Comparison of ENCODE assay signal across 8 cellular contexts in the genomic region with DNA sequence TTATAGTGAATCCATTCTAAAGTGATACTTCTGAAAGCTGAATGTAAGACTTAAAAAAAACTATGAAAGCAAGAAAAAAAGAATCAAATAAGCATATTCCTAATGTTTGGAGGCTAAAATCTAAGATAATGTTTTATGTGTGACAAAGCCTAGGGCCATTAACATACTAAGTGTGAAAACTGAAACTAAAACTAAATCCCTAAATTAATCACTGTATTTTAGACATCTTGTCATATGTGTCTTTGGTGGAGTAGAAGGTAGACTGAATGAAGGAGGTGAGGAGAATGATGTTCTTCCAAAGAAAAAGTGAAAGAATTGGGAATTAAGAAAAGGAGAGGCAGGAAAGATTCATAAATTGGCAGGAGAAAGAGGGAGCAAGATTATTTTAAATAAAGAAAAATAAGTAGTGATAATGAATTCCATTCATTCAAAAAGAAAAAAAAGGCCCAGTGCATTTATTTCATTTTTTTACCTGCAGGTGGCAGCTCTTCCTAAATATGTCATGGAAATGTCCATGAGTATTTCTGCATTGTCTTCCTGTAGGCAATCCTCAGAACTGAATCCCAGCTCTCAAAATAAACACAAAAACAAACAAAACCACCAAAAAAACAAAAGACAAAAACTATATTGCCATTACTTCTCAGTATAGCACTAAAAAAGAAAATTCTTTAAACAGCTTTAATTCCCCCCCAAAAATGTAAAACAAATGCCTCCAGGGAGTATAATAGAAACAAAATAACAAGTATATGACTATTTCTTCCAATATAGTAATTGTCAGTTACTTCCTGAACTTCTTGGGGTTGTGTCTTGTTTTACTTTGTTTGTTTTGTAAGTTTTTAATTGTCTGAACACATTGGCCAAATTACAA. TPM values are rescaled to one million over a fixed set of nuclear protein-coding genes. Genes with fewer than 3 reads are reported as not detected.
DNase-seq lines count a peak whose midpoint lies in the region; ATAC-seq and TF ChIP-seq lines count a peak whose summit lies in the region.

No MANE protein-coding gene starts in this region.

- TF ChIP-seq POLR2A in GM18505 (IDR thresholded peaks at IDR 0.05; ENCODE audit: borderline replicate concordance, extremely low read depth, insufficient read depth, insufficient read length): no peak

- no peaks in the 10 kb centered on the region for H3K9me3 Mint-ChIP-seq in Calu3 (ENCODE audit: low read depth, unreplicated experiment)

- H3K4me3 ChIP-seq in fibroblast of villous mesenchyme (ENCODE audit: low read depth, low read length): no peak overlapping the region
- no peak overlapping the region for H3K4me3 ChIP-seq in upper lobe of right lung

- CTCF ChIA-PET in Calu3 (lab: Charles Lee) (interaction anchor here (0.6 to 1.0 kb wide), 2 partner anchors 106 to 115 kb away, joined by 4 read pairs; no protein-coding TSS in a partner anchor), RWPE1 (lab: Yijun Ruan, JAX) (interaction anchor here (0.6 to 1.5 kb wide), 9 partner anchors 18 to 1588 kb away, joined by 3 to 7 read pairs (median 3); no protein-coding TSS in a partner anchor)

- TF ChIP-seq CTCF in Calu3 (IDR thresholded peaks at IDR 0.05; ENCODE audit: unreplicated experiment) (peak; percentile 21), RWPE1 (conservative IDR thresholded peaks at IDR 0.05; ENCODE audit: low read depth) (peak; percentile 72), fibroblast of villous mesenchyme (IDR thresholded peaks at IDR 0.05; ENCODE audit: insufficient read depth, low read depth, low read length) (peak; percentile 38), upper lobe of right lung (IDR thresholded peaks at IDR 0.05) (peak; percentile 52)

- no peaks in the 10 kb centered on the region for H3K4me1 ChIP-seq in upper lobe of right lung

- ATAC-seq in upper lobe of right lung: no peak
- no peak for ATAC-seq in GM18505 (IDR thresholded peaks at IDR 0.05; ENCODE audit: unreplicated experiment)
- ATAC-seq in HG03342 (IDR thresholded peaks at IDR 0.05; ENCODE audit: unreplicated experiment): no peak

- no peaks in the 10 kb centered on the region for H3K36me3 Mint-ChIP-seq in Calu3 (ENCODE audit: insufficient read depth, unreplicated experiment)

- H3K27me3 ChIP-seq in upper lobe of right lung: no peaks in the 10 kb centered on the region

- DNase-seq in Calu3 (no peak), HCEC 1CT (peak; percentile 43), RWPE1 (ENCODE audit: low spot score) (peak; percentile 46), fibroblast of villous mesenchyme (ENCODE audit: low read depth) (peak; percentile 38), upper lobe of right lung (no peak), retina (no peak)

- BruUV-seq in Calu3 (replicated peaks; lab: Mats Ljungman, UMichigan): no TSS peak

- H3K36me3 ChIP-seq in upper lobe of right lung: no peaks in the 10 kb centered on the region

- H3K27ac ChIP-seq in RWPE1: no peak overlapping the region
- H3K27ac ChIP-seq in upper lobe of right lung: no peak overlapping the region

- H3K9me3 ChIP-seq in upper lobe of right lung: no peaks in the 10 kb centered on the region

- no peak overlapping the region for H3K4me3 Mint-ChIP-seq in Calu3 (ENCODE audit: low read depth, unreplicated experiment)

- H3K27ac Mint-ChIP-seq in Calu3 (ENCODE audit: unreplicated experiment): no peak overlapping the region

- H3K4me1 Mint-ChIP-seq in Calu3 (ENCODE audit: low read depth, unreplicated experiment): peaks cover 9% of the 10 kb centered on the region

- H3K27me3 Mint-ChIP-seq in Calu3 (ENCODE audit: unreplicated experiment): no peaks in the 10 kb centered on the region

- intact Hi-C loops in Calu3 (cut with micrococcal nuclease; ENCODE audit: unreplicated experiment) (loop anchor here (1.0 kb wide), 1 partner anchor 21 kb away; no protein-coding TSS in a partner anchor), upper lobe of right lung (cut with DNase I) (no loop called here)

- POLR2A ChIA-PET in RWPE1 (lab: Yijun Ruan, JAX; ENCODE audit: low non-redundant PET): no interaction called here

RNA-seq across cellular contexts. Expression of a gene that starts 17.0 kb away (rescaled TPM):
- 23.3 and 30.8 TPM in 2 replicates for total RNA-seq in Calu3 (2022)
- 18.4 and 24.2 TPM in 2 replicates for total RNA-seq in fibroblast of villous mesenchyme
- 16.6 TPM for total RNA-seq in upper lobe of right lung

Comparison
In these comparisons a context has a peak if more than half of its experiments do, and no peak if none do; other contexts are left out.
1. DNase-seq: peak in HCEC 1CT (single experiment), RWPE1 (single experiment) and fibroblast of villous mesenchyme (single experiment); none in Calu3 (single experiment), upper lobe of right lung (single experiment) and retina (single experiment).
2. CTCF ChIP-seq: peak in every context shown above with its lines; median percentile 72 in RWPE1; 52 in upper lobe of right lung; 38 in fibroblast of villous mesenchyme; 21 in Calu3.